Comparison of ENCODE assay signal across 29 cellular contexts in the genomic region with DNA sequence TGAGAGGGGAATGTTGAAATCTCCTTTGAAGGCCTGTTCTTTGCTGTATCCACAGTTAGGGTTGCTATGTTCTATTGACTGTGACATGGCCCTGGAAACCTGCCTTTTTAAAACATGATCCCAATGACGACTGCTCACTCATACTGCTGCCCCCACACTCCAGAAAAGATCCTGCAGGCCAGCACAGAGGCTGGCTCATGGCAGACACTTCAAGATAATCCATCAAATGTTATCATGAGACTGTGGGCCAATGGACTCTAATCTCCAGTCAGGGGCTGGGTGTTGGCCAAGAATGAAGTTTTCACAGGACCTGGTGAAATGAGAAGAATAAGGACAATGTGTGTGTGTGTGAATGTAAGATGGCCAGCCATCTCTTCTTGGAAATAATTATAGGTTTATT.
"Had no signal": no experiment of that assay in that cellular context is flagged by ENCODE, and none has a peak within 500 bp of the region (broad histone marks: within the 10 kb centered on the region; RNA-seq: fewer than 3 reads in every experiment).

No MANE protein-coding gene starts in this region.

- H3K27ac Mint-ChIP-seq: activated CD4-positive, alpha-beta memory T cell treated with anti-CD3 and anti-CD28 coated beads for 36 hours; activated CD4-positive, alpha-beta T cell treated with anti-CD3 and anti-CD28 coated beads for 36 hours; activated CD4-positive, alpha-beta T cell treated with anti-CD3 and anti-CD28 coated beads, Interleukin-2, amount 10 ng/mL, durations not matched to agents 24 days and 14 days; activated CD8-positive, alpha-beta T cell treated with anti-CD3 and anti-CD28 coated beads, Interleukin-2, amount 10 ng/mL, durations not matched to agents 7 days and 5 days; activated naive CD8-positive, alpha-beta T cell; activated T-cell treated with anti-CD3 and anti-CD28 coated beads, Interleukin-2, amount 50 U/mL, for 24 hours; activated T-cell treated with anti-CD3 and anti-CD28 coated beads, Interleukin-2, amount 50 U/mL, for 72 hours; brain had no signal

- FAIRE-seq: endometrium, endothelial cell of umbilical vein, frontal cortex had no signal

- DNase-seq: activated CD4-positive, alpha-beta memory T cell treated with anti-CD3 and anti-CD28 coated beads for 36 hours; activated CD4-positive, alpha-beta T cell treated with anti-CD3 and anti-CD28 coated beads for 36 hours; activated CD4-positive, alpha-beta T cell treated with anti-CD3 and anti-CD28 coated beads, Interleukin-2, amount 10 ng/mL, durations not matched to agents 24 days and 14 days; activated CD4-positive, CD25-positive, alpha-beta regulatory T cell; activated CD4-positive, CD25-positive, alpha-beta regulatory T cell treated with anti-CD3 and anti-CD28 coated beads, Interleukin-2, amount 50 U/mL, for 72 hours; activated CD8-positive, alpha-beta memory T cell treated with anti-CD3 and anti-CD28 coated beads, Interleukin-2, amount 50 U/mL, for 48 hours; activated CD8-positive, alpha-beta T cell treated with anti-CD3 and anti-CD28 coated beads, Interleukin-2, amount 10 ng/mL, durations not matched to agents 7 days and 5 days; activated gamma-delta T cell; activated naive CD4-positive, alpha-beta T cell; activated naive CD4-positive, alpha-beta T cell treated with anti-CD3 and anti-CD28 coated beads, Interleukin-2, amount 50 U/mL, for 16 hours; activated T-cell treated with anti-CD3 and anti-CD28 coated beads for 4 hours; activated T-cell treated with anti-CD3 and anti-CD28 coated beads, Interleukin-2, amount 50 U/mL, for 24 hours; activated T-cell treated with anti-CD3 and anti-CD28 coated beads, Interleukin-2, amount 50 U/mL, for 72 hours; amygdala; aorta; caudate nucleus; cerebellar nuclear complex; colonic mucosa; effector CD8-positive, alpha-beta T cell; esophagus squamous epithelium; foreskin fibroblast; T-helper 2 cell had no signal

- H3K27me3 Mint-ChIP-seq: activated naive CD8-positive, alpha-beta T cell; brain had no signal

- H3K4me1 ChIP-seq: breast epithelium, colonic mucosa had no signal

- H3K36me3 Mint-ChIP-seq: activated CD4-positive, alpha-beta memory T cell treated with anti-CD3 and anti-CD28 coated beads for 36 hours; activated naive CD8-positive, alpha-beta T cell; brain had no signal

- H3K27me3 ChIP-seq: breast epithelium, colonic mucosa had no signal

- H3K9me3 ChIP-seq: breast epithelium, colonic mucosa, esophagus squamous epithelium had no signal

- H3K4me3 Mint-ChIP-seq: activated CD4-positive, alpha-beta memory T cell treated with anti-CD3 and anti-CD28 coated beads for 36 hours; activated CD4-positive, alpha-beta T cell treated with anti-CD3 and anti-CD28 coated beads for 36 hours; activated CD4-positive, alpha-beta T cell treated with anti-CD3 and anti-CD28 coated beads, Interleukin-2, amount 10 ng/mL, durations not matched to agents 24 days and 14 days; activated CD8-positive, alpha-beta T cell treated with anti-CD3 and anti-CD28 coated beads, Interleukin-2, amount 10 ng/mL, durations not matched to agents 7 days and 5 days; activated naive CD8-positive, alpha-beta T cell; activated T-cell treated with anti-CD3 and anti-CD28 coated beads, Interleukin-2, amount 50 U/mL, for 24 hours; activated T-cell treated with anti-CD3 and anti-CD28 coated beads, Interleukin-2, amount 50 U/mL, for 72 hours; brain had no signal

- H3K36me3 ChIP-seq: breast epithelium, colonic mucosa, esophagus squamous epithelium had no signal

- H3K4me3 ChIP-seq: breast epithelium, colonic mucosa, esophagus squamous epithelium had no signal

- H3K27ac ChIP-seq: breast epithelium, colonic mucosa, epithelial cell of prostate, esophagus squamous epithelium had no signal

- H3K9me3 Mint-ChIP-seq: activated CD4-positive, alpha-beta memory T cell treated with anti-CD3 and anti-CD28 coated beads for 36 hours; activated CD4-positive, alpha-beta T cell treated with anti-CD3 and anti-CD28 coated beads, Interleukin-2, amount 10 ng/mL, durations not matched to agents 24 days and 14 days; activated T-cell treated with anti-CD3 and anti-CD28 coated beads, Interleukin-2, amount 50 U/mL, for 24 hours; activated T-cell treated with anti-CD3 and anti-CD28 coated beads, Interleukin-2, amount 50 U/mL, for 72 hours; brain had no signal
